Comparison of ENCODE assay signal across 36 cellular contexts in genomic region chr7:148735967-148736366, GRCh38.
"Had no signal": no experiment of that assay in that cellular context is flagged by ENCODE, and none has a peak within 500 bp of the region (broad histone marks: within the 10 kb centered on the region; RNA-seq: fewer than 3 reads in every experiment).

No MANE protein-coding gene starts in this region.

- H3K27ac Mint-ChIP-seq: activated CD4-positive, alpha-beta memory T cell treated with anti-CD3 and anti-CD28 coated beads, Interleukin-2, amount 10 ng/mL, durations not matched to agents 7 days and 5 days; activated CD4-positive, alpha-beta T cell treated with anti-CD3 and anti-CD28 coated beads, Interleukin-2, amount 10 ng/mL, durations not matched to agents 24 days and 14 days; activated CD8-positive, alpha-beta memory T cell treated with anti-CD3 and anti-CD28 coated beads, Interleukin-2, amount 10 ng/mL, durations not matched to agents 7 days and 5 days; activated CD8-positive, alpha-beta T cell treated with anti-CD3 and anti-CD28 coated beads, Interleukin-2, amount 10 ng/mL, durations not matched to agents 7 days and 5 days; activated naive CD4-positive, alpha-beta T cell treated with anti-CD3 and anti-CD28 coated beads, Interleukin-2, amount 10 ng/mL, durations not matched to agents 7 days and 5 days; activated naive CD8-positive, alpha-beta T cell; activated naive CD8-positive, alpha-beta T cell treated with anti-CD3 and anti-CD28 coated beads, Interleukin-2, amount 10 ng/mL, durations not matched to agents 7 days and 5 days; activated T-cell treated with anti-CD3 and anti-CD28 coated beads, Interleukin-2, amount 50 U/mL, for 24 hours; activated T-helper 2 cell treated with anti-CD3 and anti-CD28 coated beads, Interferon-gamma antibody, Interleukin-2, Interleukin-4, amounts not matched to agents 10 μg/mL and 5 μg/mL and 100 μg/mL, durations not matched to agents 14 hours and 24 hours and 36 hours; T-helper 1 cell treated with Interleukin-12 subunit alpha and Interleukin-12 subunit beta and Interleukin-4 antibody, amounts not matched to agents 30 μg/mL and 1 μg/mL, for 36 hours; T-helper 2 cell treated with Interferon-gamma antibody and Interleukin-4, amounts not matched to agents 5 μg/mL and 100 μg/mL, for 36 hours had no signal

- H3K27ac ChIP-seq: ascending aorta, brain microvascular endothelial cell, breast epithelium, VCaP had no signal

- H3K4me3 ChIP-seq: ascending aorta, breast epithelium had no signal

- H3K27me3 ChIP-seq: ascending aorta, brain microvascular endothelial cell, breast epithelium had no signal

- H3K9me3 Mint-ChIP-seq: activated CD4-positive, alpha-beta memory T cell treated with anti-CD3 and anti-CD28 coated beads, Interleukin-2, amount 10 ng/mL, durations not matched to agents 7 days and 5 days; activated CD4-positive, alpha-beta T cell treated with anti-CD3 and anti-CD28 coated beads, Interleukin-2, amount 10 ng/mL, durations not matched to agents 24 days and 14 days; activated naive CD4-positive, alpha-beta T cell treated with anti-CD3 and anti-CD28 coated beads, Interleukin-2, amount 10 ng/mL, durations not matched to agents 7 days and 5 days; activated naive CD8-positive, alpha-beta T cell treated with anti-CD3 and anti-CD28 coated beads, Interleukin-2, amount 10 ng/mL, durations not matched to agents 7 days and 5 days; activated naive CD8-positive, alpha-beta T cell treated with anti-CD3 and anti-CD28 coated beads, Interleukin-2, amount 50 U/mL, for 24 hours; activated T-cell treated with anti-CD3 and anti-CD28 coated beads, Interleukin-2, amount 50 U/mL, for 24 hours; activated T-helper 2 cell treated with anti-CD3 and anti-CD28 coated beads, Interferon-gamma antibody, Interleukin-2, Interleukin-4, amounts not matched to agents 10 μg/mL and 5 μg/mL and 100 μg/mL, durations not matched to agents 14 hours and 24 hours and 36 hours; T-helper 1 cell treated with Interleukin-12 subunit alpha and Interleukin-12 subunit beta and Interleukin-4 antibody, amounts not matched to agents 30 μg/mL and 1 μg/mL, for 36 hours had no signal

- DNase-seq: activated CD4-positive, alpha-beta memory T cell treated with anti-CD3 and anti-CD28 coated beads, Interleukin-2, amount 10 ng/mL, durations not matched to agents 7 days and 5 days; activated CD4-positive, alpha-beta T cell treated with anti-CD3 and anti-CD28 coated beads for 1 hour; activated CD4-positive, alpha-beta T cell treated with anti-CD3 and anti-CD28 coated beads for 4 hours; activated CD4-positive, alpha-beta T cell treated with anti-CD3 and anti-CD28 coated beads, Interleukin-2, amount 10 ng/mL, durations not matched to agents 24 days and 14 days; activated CD4-positive, alpha-beta T cell treated with anti-CD3 and anti-CD28 coated beads, Interleukin-2, amount 50 U/mL, for 1 hour; activated CD4-positive, alpha-beta T cell treated with anti-CD3 and anti-CD28 coated beads, Interleukin-2, amount 50 U/mL, for 4 hours; activated CD4-positive, CD25-positive, alpha-beta regulatory T cell; activated CD8-positive, alpha-beta memory T cell treated with anti-CD3 and anti-CD28 coated beads for 24 hours; activated CD8-positive, alpha-beta memory T cell treated with anti-CD3 and anti-CD28 coated beads, Interleukin-2, amount 10 ng/mL, durations not matched to agents 7 days and 5 days; activated CD8-positive, alpha-beta memory T cell treated with anti-CD3 and anti-CD28 coated beads, Interleukin-2, amount 50 U/mL, for 48 hours; activated CD8-positive, alpha-beta T cell treated with anti-CD3 and anti-CD28 coated beads, Interleukin-2, amount 10 ng/mL, durations not matched to agents 7 days and 5 days; activated effector memory CD4-positive, alpha-beta T cell treated with Interleukin-2 at 50 U/mL for 16 hours; activated gamma-delta T cell; activated naive CD4-positive, alpha-beta T cell treated with anti-CD3 and anti-CD28 coated beads, Interleukin-2, amount 10 ng/mL, durations not matched to agents 7 days and 5 days; activated naive CD4-positive, alpha-beta T cell treated with Interleukin-2 at 50 U/mL for 16 hours; activated naive CD8-positive, alpha-beta T cell treated with anti-CD3 and anti-CD28 coated beads, Interleukin-2, amount 10 ng/mL, durations not matched to agents 7 days and 5 days; activated naive CD8-positive, alpha-beta T cell treated with anti-CD3 and anti-CD28 coated beads, Interleukin-2, amount 50 U/mL, for 24 hours; activated T-cell treated with anti-CD3 and anti-CD28 coated beads, Interleukin-2, amount 50 U/mL, for 24 hours; activated T-cell treated with anti-CD3 and anti-CD28 coated beads, Interleukin-2, amount 50 U/mL, for 48 hours; amygdala; anterior cingulate cortex; brain microvascular endothelial cell; central memory CD4-positive, alpha-beta T cell; T-helper 1 cell; T-helper 2 cell; T-helper 9 cell had no signal

- H3K27me3 Mint-ChIP-seq: activated CD4-positive, alpha-beta memory T cell treated with anti-CD3 and anti-CD28 coated beads, Interleukin-2, amount 10 ng/mL, durations not matched to agents 7 days and 5 days; activated CD4-positive, alpha-beta T cell treated with anti-CD3 and anti-CD28 coated beads, Interleukin-2, amount 10 ng/mL, durations not matched to agents 24 days and 14 days; activated CD8-positive, alpha-beta memory T cell treated with anti-CD3 and anti-CD28 coated beads, Interleukin-2, amount 10 ng/mL, durations not matched to agents 7 days and 5 days; activated naive CD4-positive, alpha-beta T cell treated with anti-CD3 and anti-CD28 coated beads, Interleukin-2, amount 10 ng/mL, durations not matched to agents 7 days and 5 days; activated naive CD8-positive, alpha-beta T cell; activated naive CD8-positive, alpha-beta T cell treated with anti-CD3 and anti-CD28 coated beads, Interleukin-2, amount 10 ng/mL, durations not matched to agents 7 days and 5 days; activated naive CD8-positive, alpha-beta T cell treated with anti-CD3 and anti-CD28 coated beads, Interleukin-2, amount 50 U/mL, for 24 hours; activated T-cell treated with anti-CD3 and anti-CD28 coated beads, Interleukin-2, amount 50 U/mL, for 24 hours had no signal

- H3K4me1 ChIP-seq: breast epithelium had no signal

- FAIRE-seq: colon, TTC549 had no signal

- H3K4me3 Mint-ChIP-seq: activated CD4-positive, alpha-beta memory T cell treated with anti-CD3 and anti-CD28 coated beads, Interleukin-2, amount 10 ng/mL, durations not matched to agents 7 days and 5 days; activated CD4-positive, alpha-beta T cell treated with anti-CD3 and anti-CD28 coated beads, Interleukin-2, amount 10 ng/mL, durations not matched to agents 24 days and 14 days; activated CD8-positive, alpha-beta memory T cell treated with anti-CD3 and anti-CD28 coated beads, Interleukin-2, amount 10 ng/mL, durations not matched to agents 7 days and 5 days; activated CD8-positive, alpha-beta T cell treated with anti-CD3 and anti-CD28 coated beads, Interleukin-2, amount 10 ng/mL, durations not matched to agents 7 days and 5 days; activated naive CD4-positive, alpha-beta T cell treated with anti-CD3 and anti-CD28 coated beads, Interleukin-2, amount 10 ng/mL, durations not matched to agents 7 days and 5 days; activated naive CD8-positive, alpha-beta T cell; activated naive CD8-positive, alpha-beta T cell treated with anti-CD3 and anti-CD28 coated beads, Interleukin-2, amount 10 ng/mL, durations not matched to agents 7 days and 5 days; activated naive CD8-positive, alpha-beta T cell treated with anti-CD3 and anti-CD28 coated beads, Interleukin-2, amount 50 U/mL, for 24 hours; activated T-cell treated with anti-CD3 and anti-CD28 coated beads, Interleukin-2, amount 50 U/mL, for 24 hours; T-helper 1 cell treated with Interleukin-12 subunit alpha and Interleukin-12 subunit beta and Interleukin-4 antibody, amounts not matched to agents 30 μg/mL and 1 μg/mL, for 36 hours; T-helper 2 cell treated with Interferon-gamma antibody and Interleukin-4, amounts not matched to agents 5 μg/mL and 100 μg/mL, for 36 hours had no signal

- H3K9me3 ChIP-seq: ascending aorta, breast epithelium had no signal

- ATAC-seq: activated CD4-positive, CD25-positive, alpha-beta regulatory T cell treated with anti-CD3 and anti-CD28 coated beads, Interleukin-2, amount 50 U/mL, for 24 hours; activated CD8-positive, alpha-beta memory T cell treated with anti-CD3 and anti-CD28 coated beads, Interleukin-2, amount 10 ng/mL, durations not matched to agents 7 days and 5 days; activated CD8-positive, alpha-beta T cell treated with anti-CD3 and anti-CD28 coated beads, Interleukin-2, amount 10 ng/mL, durations not matched to agents 7 days and 5 days; activated naive CD8-positive, alpha-beta T cell treated with anti-CD3 and anti-CD28 coated beads, Interleukin-2, amount 50 U/mL, for 24 hours had no signal
